8 cellular contexts compared by ENCODE assay signal in genomic region chr5:179697993-179698934, GRCh38. TPM values are rescaled to one million over a fixed set of nuclear protein-coding genes. Genes with fewer than 3 reads are reported as not detected.
DNase-seq lines count a peak whose midpoint lies in the region; ATAC-seq and TF ChIP-seq lines count a peak whose summit lies in the region.

No MANE protein-coding gene starts in this region.

- H3K27ac Mint-ChIP-seq in IgD-negative memory B cell = peak overlapping the region; percentile 96 to 99 (median 99)

- H3K4me3 Mint-ChIP-seq in IgD-negative memory B cell = peak overlapping the region; percentile 94 to 99 (median 98)

- H3K27me3 ChIP-seq in mucosa of rectum (ENCODE audit: control insufficient read depth in 2 of 2, insufficient read depth in 2 of 2, low read length in 2 of 2) = no peaks in the 10 kb centered on the region

- peaks cover 18 to 20% of the 10 kb centered on the region in 2 donors for H3K4me1 ChIP-seq in mucosa of rectum (ENCODE audit: control insufficient read depth in 2 of 2, insufficient read depth in 2 of 2, low read length in 2 of 2)

- H3K9ac ChIP-seq in mucosa of rectum (ENCODE audit: low read depth in 1 of 2, low read length in 2 of 2) = peak overlapping the region; percentile 84 to 96

- DNase-seq in DMS153 (lab: John Stamatoyannopoulos, UW) (peak; percentile 91), OCI-M1 (lab: John Stamatoyannopoulos, UW) (peak; percentile 99), activated T-cell treated with anti-CD3 and anti-CD28 coated beads for 48 hours (ENCODE audit: low read depth) (peak; percentile 99), erythroblast (lab: John Stamatoyannopoulos, UW) (peak; percentile 100)
- peak; percentile 96 to 98 for DNase-seq in stimulated activated CD8-positive, alpha-beta memory T cell treated with anti-CD3 and anti-CD28 coated beads, Interleukin-4, amount 100 ng/mL, for 4 hours (ENCODE audit: low read depth in 2 of 2, low spot score in 1 of 2)

- peaks cover 2% of the 10 kb centered on the region for H3K36me3 Mint-ChIP-seq in IgD-negative memory B cell

- H3K27me3 Mint-ChIP-seq in IgD-negative memory B cell = no peaks in the 10 kb centered on the region

- H3K4me3 ChIP-seq in mucosa of rectum (ENCODE audit: low read length in 2 of 2) = peak overlapping the region; percentile 79 to 87

- peaks cover 27 to 28% (median 27%) of the 10 kb centered on the region in 3 donors for H3K4me1 Mint-ChIP-seq in IgD-negative memory B cell

- H3K27ac ChIP-seq in mucosa of rectum (ENCODE audit: low read depth in 2 of 2, low read length in 2 of 2) = peak overlapping the region; percentile 97

- peak; percentile 92 for ATAC-seq in GM21576 (IDR thresholded peaks at IDR 0.05; ENCODE audit: unreplicated experiment)

- H3K9me3 ChIP-seq in mucosa of rectum (ENCODE audit: control insufficient read depth in 2 of 2, low read length in 2 of 2) = no peaks in the 10 kb centered on the region

- H3K9me3 Mint-ChIP-seq in IgD-negative memory B cell = no peaks in the 10 kb centered on the region

- no peaks in the 10 kb centered on the region for H3K36me3 ChIP-seq in mucosa of rectum (ENCODE audit: control insufficient read depth in 2 of 2, insufficient read depth in 2 of 2, low read length in 2 of 2)

- TF ChIP-seq POLR2A in erythroblast (IDR thresholded peaks at IDR 0.05; ENCODE audit: low read length) = peak; percentile 96

RNA-seq across cellular contexts. Expression of gene CANX, which starts 0.5 kb away (rescaled TPM):
- polyA plus RNA-seq in IgD-negative memory B cell = 147 TPM

RNA-seq across cellular contexts. Expression of gene CBY3, which starts 17.4 kb away (rescaled TPM):
- 0.64 TPM for polyA plus RNA-seq in IgD-negative memory B cell

RNA-seq across cellular contexts. Expression of gene MAML1, which starts 34.4 kb away (rescaled TPM):
- polyA plus RNA-seq in IgD-negative memory B cell = 4.7 TPM

Comparison
In these comparisons a context has a peak if more than half of its experiments do, and no peak if none do; other contexts are left out.
1. Peak in every context shown above with its lines: DNase-seq, ATAC-seq, H3K4me3 ChIP-seq and H3K27ac ChIP-seq.